In genomic region chr6:159945801-159946392, GRCh38 we compare ENCODE assay signal across 36 cellular contexts. TPM values are rescaled to one million over a fixed set of nuclear protein-coding genes. Genes with fewer than 3 reads are reported as not detected.
"Had no signal": no experiment of that assay in that cellular context is flagged by ENCODE, and none has a peak within 500 bp of the region (broad histone marks: within the 10 kb centered on the region; RNA-seq: fewer than 3 reads in every experiment).

No MANE protein-coding gene starts in this region.

- DNase-seq: activated B cell treated with CpG ODN at 0.5 μM for 24 hours; activated CD4-positive, alpha-beta memory T cell treated with anti-CD3 and anti-CD28 coated beads, Interleukin-2, amount 10 ng/mL, durations not matched to agents 7 days and 5 days; activated CD4-positive, alpha-beta T cell treated with anti-CD3 and anti-CD28 coated beads for 48 hours; activated CD8-positive, alpha-beta memory T cell treated with anti-CD3 and anti-CD28 coated beads, Interleukin-2, amount 50 U/mL, for 48 hours; activated gamma-delta T cell; activated naive CD4-positive, alpha-beta T cell; activated naive CD4-positive, alpha-beta T cell treated with anti-CD3 and anti-CD28 coated beads, Interleukin-2, amount 10 ng/mL, durations not matched to agents 7 days and 5 days; activated naive CD8-positive, alpha-beta T cell treated with anti-CD3 and anti-CD28 coated beads, Interleukin-2, amount 10 ng/mL, durations not matched to agents 7 days and 5 days; activated T-cell treated with anti-CD3 and anti-CD28 coated beads for 4 hours; activated T-cell treated with anti-CD3 and anti-CD28 coated beads, Interleukin-2, amount 50 U/mL, for 24 hours; activated T-cell treated with anti-CD3 and anti-CD28 coated beads, Interleukin-2, amount 50 U/mL, for 72 hours; cortex of kidney; dermis blood vessel endothelial cell; effector CD4-positive, alpha-beta T cell; effector memory CD8-positive, alpha-beta T cell; esophagus squamous epithelium; foreskin melanocyte; heart right ventricle; T-helper 1 cell; T-helper 17 cell; T1000; WERI-Rb-1 had no signal

- H3K4me3 ChIP-seq: ascending aorta, breast epithelium, esophagus squamous epithelium, gastroesophageal sphincter, heart right ventricle had no signal

- H3K36me3 ChIP-seq: ascending aorta, breast epithelium, esophagus squamous epithelium, gastroesophageal sphincter, heart right ventricle, WERI-Rb-1 had no signal

- FAIRE-seq: colon, endometrium, endothelial cell of umbilical vein had no signal

- H3K27ac ChIP-seq: ascending aorta, breast epithelium, epithelial cell of prostate, esophagus squamous epithelium, gastroesophageal sphincter, heart right ventricle, WERI-Rb-1 had no signal

- H3K27me3 ChIP-seq: ascending aorta, breast epithelium, heart right ventricle had no signal

- H3K4me1 ChIP-seq: breast epithelium, esophagus squamous epithelium, gastroesophageal sphincter had no signal

- ATAC-seq: activated CD4-positive, CD25-positive, alpha-beta regulatory T cell treated with anti-CD3 and anti-CD28 coated beads, Interleukin-2, amount 50 U/mL, for 24 hours; activated naive CD4-positive, alpha-beta T cell treated with anti-CD3 and anti-CD28 coated beads, Interleukin-2, amount 50 U/mL, for 72 hours; activated T-cell treated with anti-CD3 and anti-CD28 coated beads, Interleukin-2, amount 50 U/mL, for 72 hours; effector memory CD8-positive, alpha-beta T cell; gastroesophageal sphincter; heart right ventricle; T-helper 17 cell had no signal

RNA-seq across cellular contexts. Expression of gene MAS1, which starts 55.1 kb away (rescaled TPM):
- total RNA-seq: activated B cell treated with CpG ODN at 0.5 μM for 24 hours; activated CD4-positive, alpha-beta memory T cell treated with anti-CD3 and anti-CD28 coated beads, Interleukin-2, amount 10 ng/mL, durations not matched to agents 7 days and 5 days; activated naive CD8-positive, alpha-beta T cell treated with anti-CD3 and anti-CD28 coated beads, Interleukin-2, amount 10 ng/mL, durations not matched to agents 7 days and 5 days; activated T-cell treated with anti-CD3 and anti-CD28 coated beads, Interleukin-2, amount 50 U/mL, for 72 hours; ascending aorta; breast epithelium; chondrocyte; dermis blood vessel endothelial cell; endothelial cell of umbilical vein; esophagus squamous epithelium; fibroblast of lung; fibroblast of villous mesenchyme; gastroesophageal sphincter; glomerular endothelial cell; T-helper 17 cell had no signal
- polyA plus RNA-seq: endothelial cell of umbilical vein, esophagus, fibroblast of lung, heart right ventricle had no signal
